In the genomic region with DNA sequence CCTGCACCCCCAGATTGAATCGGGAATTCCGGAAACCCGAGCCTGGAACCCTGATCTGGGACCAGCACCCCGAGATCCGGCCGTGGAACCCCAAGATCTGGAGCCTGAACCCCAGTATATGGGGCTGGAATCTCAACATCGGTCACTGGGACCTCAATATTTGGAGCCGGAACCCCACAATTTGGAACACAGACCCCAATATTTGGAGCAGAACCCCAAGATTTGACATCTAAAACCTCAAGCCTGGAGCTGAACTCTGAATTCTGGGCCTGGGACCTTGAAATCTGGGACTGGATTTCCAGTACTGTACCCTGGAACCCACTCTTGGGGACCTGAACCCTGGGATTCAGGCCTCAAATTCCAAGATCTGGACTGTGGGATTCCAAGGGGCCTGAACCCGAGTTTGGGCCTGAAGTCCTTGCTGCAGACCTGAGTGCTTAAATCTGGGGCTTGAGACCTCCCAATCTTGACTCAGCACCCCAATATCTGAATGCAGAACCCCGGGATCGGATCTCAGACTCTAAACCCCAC, we compare ENCODE assay signal across 8 cellular contexts. TPM values are rescaled to one million over a fixed set of nuclear protein-coding genes. Genes with fewer than 3 reads are reported as not detected.
A peak's percentile ranks its signal among the peaks of the same experiment; 100 is the strongest.
DNase-seq lines count a peak whose midpoint lies in the region; ATAC-seq and TF ChIP-seq lines count a peak whose summit lies in the region.

No MANE protein-coding gene starts in this region.

- no peak for TF ChIP-seq POLR2A in gastroesophageal sphincter (IDR thresholded peaks at IDR 0.05)

- ATAC-seq in gastroesophageal sphincter, result no peak

- H3K9me3 ChIP-seq in gastroesophageal sphincter, result no peaks in the 10 kb centered on the region
- no peaks in the 10 kb centered on the region for H3K9me3 ChIP-seq in skeletal muscle satellite cell (replicated peaks; ENCODE audit: low read length)

- TF ChIP-seq EP300 in gastroesophageal sphincter (IDR thresholded peaks at IDR 0.05), result no peak

- H3K4me3 ChIP-seq in H7 (ENCODE audit: insufficient read depth, low read depth, low read length), result peak overlapping the region; percentile 51
- peak overlapping the region; percentile 42 to 85 for H3K4me3 ChIP-seq in gastroesophageal sphincter
- peak overlapping the region; percentile 76 for H3K4me3 ChIP-seq in skeletal muscle satellite cell (ENCODE audit: low read length)

- H3K4me2 ChIP-seq in skeletal muscle satellite cell (ENCODE audit: low read length), result peak overlapping the region; percentile 88

- H3K4me1 ChIP-seq in gastroesophageal sphincter (peaks cover 2 to 43% (median 17%) of the 10 kb centered on the region in 3 donors), skeletal muscle satellite cell (ENCODE audit: control insufficient read depth, insufficient read depth, low read length) (peaks cover 27% of the 10 kb centered on the region)

- TF ChIP-seq CTCF in VCaP (conservative IDR thresholded peaks at IDR 0.05) (no peak), gastroesophageal sphincter (IDR thresholded peaks at IDR 0.05) (no peak)

- H3K27ac ChIP-seq in VCaP (peak overlapping the region; percentile 82), gastroesophageal sphincter (peak overlapping the region; percentile 13 to 93 (median 90))

- H3K9ac ChIP-seq in skeletal muscle satellite cell (ENCODE audit: low read depth, low read length), result peak overlapping the region; percentile 84

- no peaks in the 10 kb centered on the region for H3K27me3 ChIP-seq in H7 (ENCODE audit: control insufficient read depth, insufficient read depth, low read length)
- no peaks in the 10 kb centered on the region for H3K27me3 ChIP-seq in gastroesophageal sphincter
- H3K27me3 ChIP-seq in skeletal muscle satellite cell (ENCODE audit: control insufficient read depth, insufficient read depth, low read length), result no peaks in the 10 kb centered on the region

- H3K36me3 ChIP-seq in H7 (replicated peaks; ENCODE audit: control insufficient read depth, insufficient read depth, low read length) (no peaks in the 10 kb centered on the region), gastroesophageal sphincter (peaks cover 0 to 29% of the 10 kb centered on the region in 2 donors), skeletal muscle satellite cell (ENCODE audit: insufficient read depth, low read length) (peaks cover 7% of the 10 kb centered on the region)

- peak; percentile 45 for DNase-seq in H7
- DNase-seq in SIG-M5 (lab: John Stamatoyannopoulos, UW), result no peak
- no peak for DNase-seq in central memory CD4-positive, alpha-beta T cell
- DNase-seq in NCI-H128 (lab: John Stamatoyannopoulos, UW; ENCODE audit: unreplicated experiment), result no peak
- DNase-seq in ecto neural progenitor cell (ENCODE audit: low spot score), result no peak

- 0% methylated on average over 1 of the region's 11 CpGs; no CpG with 5 or more reads in 1 of the 2 donors for WGBS in gastroesophageal sphincter (ENCODE audit: low coverage in 1 of 2), 2 donors

RNA-seq across cellular contexts. Expression of gene LRFN3, which starts 0.6 kb away (rescaled TPM):
- total RNA-seq in H7 (2014; rRNA removed; shearing (Covaris generic)), result 9.9 and 13.4 TPM in 2 replicates
- 10 to 100 TPM in 2 of 4 donors, 1 to 10 TPM in 2; 6.7 to 18.5 (median 9.1) TPM for total RNA-seq in gastroesophageal sphincter
- 2.5 and 4.4 TPM in 2 replicates for total RNA-seq in skeletal muscle satellite cell (2012; rRNA removed)

RNA-seq across cellular contexts. Expression of gene TYROBP, which starts 28.7 kb away (rescaled TPM):
- total RNA-seq in H7 (2014; rRNA removed; shearing (Covaris generic)), result not detected in 2 replicates
- total RNA-seq in gastroesophageal sphincter, result 100 to 1,000 TPM in 1 of 4 donors, 10 to 100 TPM in 2, 1 to 10 TPM in 1; 3.0 to 116 (median 45.3) TPM
- not detected in 2 replicates for total RNA-seq in skeletal muscle satellite cell (2012; rRNA removed)

RNA-seq across cellular contexts. Expression of gene HCST, which starts 34.5 kb away (rescaled TPM):
- total RNA-seq in H7 (2014; rRNA removed; shearing (Covaris generic)), result 2.4 and 2.8 TPM in 2 replicates
- total RNA-seq in gastroesophageal sphincter, result 1 to 10 TPM in 3 of 4 donors, not detected in 1; 1.8 to 3.1 (median 3.0) TPM
- total RNA-seq in skeletal muscle satellite cell (2012; rRNA removed), result 1.7 and 2.0 TPM in 2 replicates

RNA-seq across cellular contexts. Expression of gene NFKBID, which starts 36.5 kb away (rescaled TPM):
- 6.8 and 7.5 TPM in 2 replicates for total RNA-seq in H7 (2014; rRNA removed; shearing (Covaris generic))
- total RNA-seq in gastroesophageal sphincter, result 1 to 10 TPM; 2.8 to 9.5 (median 5.7) TPM
- 3.5 and 6.3 TPM in 2 replicates for total RNA-seq in skeletal muscle satellite cell (2012; rRNA removed)

RNA-seq across cellular contexts. Expression of gene SDHAF1, which starts 58.2 kb away (rescaled TPM):
- total RNA-seq in H7 (2014; rRNA removed; shearing (Covaris generic)), result 32.9 and 41.9 TPM in 2 replicates
- total RNA-seq in gastroesophageal sphincter, result 10 to 100 TPM; 44.0 to 52.7 (median 49.8) TPM
- 13.9 and 15.9 TPM in 2 replicates for total RNA-seq in skeletal muscle satellite cell (2012; rRNA removed)
